ENCODE assay signal across 1 cellular context in the genomic region with DNA sequence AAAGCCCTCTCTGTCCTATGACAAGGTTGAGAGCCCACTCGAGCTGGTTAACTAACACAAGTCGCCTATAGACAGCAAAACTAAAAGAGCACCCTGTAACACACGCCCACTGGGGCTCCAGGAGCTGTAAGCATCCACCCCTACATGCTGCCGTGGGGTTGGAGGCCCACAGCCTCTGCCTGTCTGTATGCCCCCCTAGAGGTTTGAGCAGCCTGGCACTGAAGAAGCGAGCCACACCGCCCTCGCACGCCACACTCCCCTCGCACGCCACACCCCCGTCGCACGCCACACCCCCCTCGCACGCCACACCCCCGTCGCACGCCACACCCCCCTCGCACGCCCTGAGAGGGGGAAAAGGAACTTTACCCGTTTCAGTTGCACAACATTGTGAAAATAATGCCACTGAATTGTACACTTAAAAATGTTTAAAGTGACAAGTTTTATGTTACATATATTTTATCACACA.
TF ChIP-seq lines count a peak whose summit lies in the region.

No MANE protein-coding gene starts in this region.

TF ChIP-seq in GM12878, 131 proteins besides CTCF, POLR2A, EP300 and RAD21 (continues in another document):
- TF ChIP-seq MAX (IDR thresholded peaks at IDR 0.05; ENCODE audit: low read depth, low read length): no peak
- TF ChIP-seq IKZF1 (conservative IDR thresholded peaks at IDR 0.05): 0 out of 2 replicates have a peak, but pooled peaks have one; percentile 24
- TF ChIP-seq YY1 (IDR thresholded peaks at IDR 0.05; ENCODE audit: low read depth, low read length): 0 out of 2 replicates have a peak, but pooled peaks have one; percentile 12
- TF ChIP-seq, protein P1, sequence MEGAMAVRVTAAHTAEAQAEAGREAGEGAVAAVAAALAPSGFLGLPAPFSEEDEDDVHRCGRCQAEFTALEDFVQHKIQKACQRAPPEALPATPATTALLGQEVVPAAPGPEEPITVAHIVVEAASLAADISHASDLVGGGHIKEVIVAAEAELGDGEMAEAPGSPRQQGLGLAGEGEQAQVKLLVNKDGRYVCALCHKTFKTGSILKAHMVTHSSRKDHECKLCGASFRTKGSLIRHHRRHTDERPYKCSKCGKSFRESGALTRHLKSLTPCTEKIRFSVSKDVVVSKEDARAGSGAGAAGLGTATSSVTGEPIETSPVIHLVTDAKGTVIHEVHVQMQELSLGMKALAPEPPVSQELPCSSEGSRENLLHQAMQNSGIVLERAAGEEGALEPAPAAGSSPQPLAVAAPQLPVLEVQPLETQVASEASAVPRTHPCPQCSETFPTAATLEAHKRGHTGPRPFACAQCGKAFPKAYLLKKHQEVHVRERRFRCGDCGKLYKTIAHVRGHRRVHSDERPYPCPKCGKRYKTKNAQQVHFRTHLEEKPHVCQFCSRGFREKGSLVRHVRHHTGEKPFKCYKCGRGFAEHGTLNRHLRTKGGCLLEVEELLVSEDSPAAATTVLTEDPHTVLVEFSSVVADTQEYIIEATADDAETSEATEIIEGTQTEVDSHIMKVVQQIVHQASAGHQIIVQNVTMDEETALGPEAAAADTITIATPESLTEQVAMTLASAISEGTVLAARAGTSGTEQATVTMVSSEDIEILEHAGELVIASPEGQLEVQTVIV (IDR thresholded peaks at IDR 0.05; ENCODE audit: borderline replicate concordance, partially characterized antibody): no peak
- no peak for TF ChIP-seq SUZ12 (IDR thresholded peaks at IDR 0.05; ENCODE audit: unreplicated experiment)
- no peak for TF ChIP-seq ESRRA (IDR thresholded peaks at IDR 0.05; ENCODE audit: low read length)
- TF ChIP-seq BHLHE40 (IDR thresholded peaks at IDR 0.05; ENCODE audit: borderline replicate concordance in 1 of 2, low read depth in 2 of 2, low read length in 1 of 2): peak; percentile 33 to 69; a peak in 3 of 4 replicates
- TF ChIP-seq BACH1 (IDR thresholded peaks at IDR 0.05; ENCODE audit: borderline replicate concordance): no peak
- TF ChIP-seq MEF2A (IDR thresholded peaks at IDR 0.05; ENCODE audit: insufficient read depth, low read depth, low read length): no peak
- no peak for TF ChIP-seq RFX5 (IDR thresholded peaks at IDR 0.05; ENCODE audit: low read depth, low read length)
- TF ChIP-seq EGR1 (IDR thresholded peaks at IDR 0.05; ENCODE audit: borderline replicate concordance in 1 of 2, low read depth in 2 of 2, low read length in 2 of 2): peak in 1 of 2 experiments; percentile 64; a peak in 1 of 3 replicates
- no peak for TF ChIP-seq ZNF274 (IDR thresholded peaks at IDR 0.05; ENCODE audit: insufficient read depth, insufficient read length)
- no peak for TF ChIP-seq ZZZ3 (IDR thresholded peaks at IDR 0.05; ENCODE audit: control insufficient read depth, insufficient read length, low read depth)
- TF ChIP-seq, protein P2, sequence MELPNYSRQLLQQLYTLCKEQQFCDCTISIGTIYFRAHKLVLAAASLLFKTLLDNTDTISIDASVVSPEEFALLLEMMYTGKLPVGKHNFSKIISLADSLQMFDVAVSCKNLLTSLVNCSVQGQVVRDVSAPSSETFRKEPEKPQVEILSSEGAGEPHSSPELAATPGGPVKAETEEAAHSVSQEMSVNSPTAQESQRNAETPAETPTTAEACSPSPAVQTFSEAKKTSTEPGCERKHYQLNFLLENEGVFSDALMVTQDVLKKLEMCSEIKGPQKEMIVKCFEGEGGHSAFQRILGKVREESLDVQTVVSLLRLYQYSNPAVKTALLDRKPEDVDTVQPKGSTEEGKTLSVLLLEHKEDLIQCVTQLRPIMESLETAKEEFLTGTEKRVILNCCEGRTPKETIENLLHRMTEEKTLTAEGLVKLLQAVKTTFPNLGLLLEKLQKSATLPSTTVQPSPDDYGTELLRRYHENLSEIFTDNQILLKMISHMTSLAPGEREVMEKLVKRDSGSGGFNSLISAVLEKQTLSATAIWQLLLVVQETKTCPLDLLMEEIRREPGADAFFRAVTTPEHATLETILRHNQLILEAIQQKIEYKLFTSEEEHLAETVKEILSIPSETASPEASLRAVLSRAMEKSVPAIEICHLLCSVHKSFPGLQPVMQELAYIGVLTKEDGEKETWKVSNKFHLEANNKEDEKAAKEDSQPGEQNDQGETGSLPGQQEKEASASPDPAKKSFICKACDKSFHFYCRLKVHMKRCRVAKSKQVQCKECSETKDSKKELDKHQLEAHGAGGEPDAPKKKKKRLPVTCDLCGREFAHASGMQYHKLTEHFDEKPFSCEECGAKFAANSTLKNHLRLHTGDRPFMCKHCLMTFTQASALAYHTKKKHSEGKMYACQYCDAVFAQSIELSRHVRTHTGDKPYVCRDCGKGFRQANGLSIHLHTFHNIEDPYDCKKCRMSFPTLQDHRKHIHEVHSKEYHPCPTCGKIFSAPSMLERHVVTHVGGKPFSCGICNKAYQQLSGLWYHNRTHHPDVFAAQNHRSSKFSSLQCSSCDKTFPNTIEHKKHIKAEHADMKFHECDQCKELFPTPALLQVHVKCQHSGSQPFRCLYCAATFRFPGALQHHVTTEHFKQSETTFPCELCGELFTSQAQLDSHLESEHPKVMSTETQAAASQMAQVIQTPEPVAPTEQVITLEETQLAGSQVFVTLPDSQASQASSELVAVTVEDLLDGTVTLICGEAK (IDR thresholded peaks at IDR 0.05; ENCODE audit: borderline replicate concordance): no peak
- no peak for TF ChIP-seq BMI1 (IDR thresholded peaks at IDR 0.05; ENCODE audit: borderline replicate concordance)
- TF ChIP-seq HSF1 (IDR thresholded peaks at IDR 0.05; ENCODE audit: low read depth, low read length): no peak
- no peak for TF ChIP-seq BCL11A (IDR thresholded peaks at IDR 0.05; ENCODE audit: low read depth, low read length)
- TF ChIP-seq HDGF (IDR thresholded peaks at IDR 0.05): peak; percentile 75; the same call in 1 of the 2 replicates
- TF ChIP-seq ZBTB33 (IDR thresholded peaks at IDR 0.05): no peak
- TF ChIP-seq KLF5 (IDR thresholded peaks at IDR 0.05; ENCODE audit: partially characterized antibody): no peak
- TF ChIP-seq ZNF384 (IDR thresholded peaks at IDR 0.05; ENCODE audit: borderline replicate concordance, low read depth, low read length): no peak
- TF ChIP-seq RB1 (IDR thresholded peaks at IDR 0.05; ENCODE audit: borderline replicate concordance): no peak
- TF ChIP-seq MEF2B (IDR thresholded peaks at IDR 0.05; ENCODE audit: partially characterized antibody, poor library complexity, severe bottlenecking): peak; percentile 39
- peak; percentile 54; the same call in 1 of the 2 replicates for TF ChIP-seq LARP7 (IDR thresholded peaks at IDR 0.05)
- TF ChIP-seq NFYA (IDR thresholded peaks at IDR 0.05; ENCODE audit: borderline replicate concordance, low read depth, low read length): no peak
- TF ChIP-seq, protein P3, sequence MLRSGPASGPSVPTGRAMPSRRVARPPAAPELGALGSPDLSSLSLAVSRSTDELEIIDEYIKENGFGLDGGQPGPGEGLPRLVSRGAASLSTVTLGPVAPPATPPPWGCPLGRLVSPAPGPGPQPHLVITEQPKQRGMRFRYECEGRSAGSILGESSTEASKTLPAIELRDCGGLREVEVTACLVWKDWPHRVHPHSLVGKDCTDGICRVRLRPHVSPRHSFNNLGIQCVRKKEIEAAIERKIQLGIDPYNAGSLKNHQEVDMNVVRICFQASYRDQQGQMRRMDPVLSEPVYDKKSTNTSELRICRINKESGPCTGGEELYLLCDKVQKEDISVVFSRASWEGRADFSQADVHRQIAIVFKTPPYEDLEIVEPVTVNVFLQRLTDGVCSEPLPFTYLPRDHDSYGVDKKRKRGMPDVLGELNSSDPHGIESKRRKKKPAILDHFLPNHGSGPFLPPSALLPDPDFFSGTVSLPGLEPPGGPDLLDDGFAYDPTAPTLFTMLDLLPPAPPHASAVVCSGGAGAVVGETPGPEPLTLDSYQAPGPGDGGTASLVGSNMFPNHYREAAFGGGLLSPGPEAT (IDR thresholded peaks at IDR 0.05; ENCODE audit: low read depth): no peak
- TF ChIP-seq, protein P4, sequence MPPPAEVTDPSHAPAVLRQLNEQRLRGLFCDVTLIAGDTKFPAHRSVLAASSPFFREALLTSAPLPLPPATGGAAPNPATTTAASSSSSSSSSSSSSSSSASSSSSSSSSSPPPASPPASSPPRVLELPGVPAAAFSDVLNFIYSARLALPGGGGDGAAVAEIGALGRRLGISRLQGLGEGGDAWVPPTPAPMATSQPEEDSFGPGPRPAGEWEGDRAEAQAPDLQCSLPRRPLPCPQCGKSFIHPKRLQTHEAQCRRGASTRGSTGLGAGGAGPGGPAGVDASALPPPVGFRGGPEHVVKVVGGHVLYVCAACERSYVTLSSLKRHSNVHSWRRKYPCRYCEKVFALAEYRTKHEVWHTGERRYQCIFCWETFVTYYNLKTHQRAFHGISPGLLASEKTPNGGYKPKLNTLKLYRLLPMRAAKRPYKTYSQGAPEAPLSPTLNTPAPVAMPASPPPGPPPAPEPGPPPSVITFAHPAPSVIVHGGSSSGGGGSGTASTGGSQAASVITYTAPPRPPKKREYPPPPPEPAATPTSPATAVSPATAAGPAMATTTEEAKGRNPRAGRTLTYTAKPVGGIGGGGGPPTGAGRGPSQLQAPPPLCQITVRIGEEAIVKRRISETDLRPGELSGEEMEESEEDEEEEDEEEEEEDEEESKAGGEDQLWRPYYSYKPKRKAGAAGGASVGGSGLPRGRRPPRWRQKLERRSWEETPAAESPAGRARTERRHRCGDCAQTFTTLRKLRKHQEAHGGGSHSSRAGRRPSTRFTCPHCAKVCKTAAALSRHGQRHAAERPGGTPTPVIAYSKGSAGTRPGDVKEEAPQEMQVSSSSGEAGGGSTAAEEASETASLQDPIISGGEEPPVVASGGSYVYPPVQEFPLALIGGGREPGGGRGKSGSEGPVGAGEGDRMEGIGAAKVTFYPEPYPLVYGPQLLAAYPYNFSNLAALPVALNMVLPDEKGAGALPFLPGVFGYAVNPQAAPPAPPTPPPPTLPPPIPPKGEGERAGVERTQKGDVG (CRISPR knock-in tag; IDR thresholded peaks at IDR 0.05): no peak
- TF ChIP-seq HDAC6 (IDR thresholded peaks at IDR 0.05; ENCODE audit: unreplicated experiment): no peak
- no peak for TF ChIP-seq CREM (IDR thresholded peaks at IDR 0.05; ENCODE audit: low read depth)
- no peak for TF ChIP-seq NFIC (IDR thresholded peaks at IDR 0.05; ENCODE audit: low read depth, low read length)
- no peak for TF ChIP-seq RCOR1 (conservative IDR thresholded peaks at IDR 0.05; ENCODE audit: low read depth, low read length)
- TF ChIP-seq NRF1 (conservative IDR thresholded peaks at IDR 0.05; ENCODE audit: low read depth, low read length): no peak
- TF ChIP-seq SP1 (IDR thresholded peaks at IDR 0.05; ENCODE audit: low read depth, low read length): no peak
- 0 out of 2 replicates have a peak, but pooled peaks have one; percentile 52 for TF ChIP-seq TCF12 (IDR thresholded peaks at IDR 0.05; ENCODE audit: low read depth, low read length)
- 0 out of 2 replicates have a peak, but pooled peaks have one; percentile 28 for TF ChIP-seq NBN (IDR thresholded peaks at IDR 0.05)
- TF ChIP-seq, protein P5, sequence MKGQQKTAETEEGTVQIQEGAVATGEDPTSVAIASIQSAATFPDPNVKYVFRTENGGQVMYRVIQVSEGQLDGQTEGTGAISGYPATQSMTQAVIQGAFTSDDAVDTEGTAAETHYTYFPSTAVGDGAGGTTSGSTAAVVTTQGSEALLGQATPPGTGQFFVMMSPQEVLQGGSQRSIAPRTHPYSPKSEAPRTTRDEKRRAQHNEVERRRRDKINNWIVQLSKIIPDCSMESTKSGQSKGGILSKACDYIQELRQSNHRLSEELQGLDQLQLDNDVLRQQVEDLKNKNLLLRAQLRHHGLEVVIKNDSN (IDR thresholded peaks at IDR 0.05; ENCODE audit: borderline replicate concordance, extremely low read length, insufficient read depth, low read depth, low read length): no peak
- no peak for TF ChIP-seq STAT3 (IDR thresholded peaks at IDR 0.05; ENCODE audit: low read depth, low read length)
- no peak for TF ChIP-seq RAD51 (IDR thresholded peaks at IDR 0.05)
- no peak for TF ChIP-seq CEBPB (IDR thresholded peaks at IDR 0.05; ENCODE audit: borderline replicate concordance in 1 of 2, low read depth in 2 of 2, low read length in 2 of 2)
- no peak for TF ChIP-seq SMC3 (IDR thresholded peaks at IDR 0.05; ENCODE audit: borderline replicate concordance, low read length)
